ENCODE assay signal across 1 cellular context in genomic region chr7:117413160-117413559, GRCh38.
TF ChIP-seq lines count a peak whose summit lies in the region.

No MANE protein-coding gene starts in this region.

TF ChIP-seq in HEK293, 187 proteins besides CTCF, POLR2A, EP300 and RAD21 (continued from another document):
- TF ChIP-seq ZNF211 (tag by site-specific recombination; IDR thresholded peaks at IDR 0.05; ENCODE audit: low read depth): no peak
- TF ChIP-seq, protein P1, sequence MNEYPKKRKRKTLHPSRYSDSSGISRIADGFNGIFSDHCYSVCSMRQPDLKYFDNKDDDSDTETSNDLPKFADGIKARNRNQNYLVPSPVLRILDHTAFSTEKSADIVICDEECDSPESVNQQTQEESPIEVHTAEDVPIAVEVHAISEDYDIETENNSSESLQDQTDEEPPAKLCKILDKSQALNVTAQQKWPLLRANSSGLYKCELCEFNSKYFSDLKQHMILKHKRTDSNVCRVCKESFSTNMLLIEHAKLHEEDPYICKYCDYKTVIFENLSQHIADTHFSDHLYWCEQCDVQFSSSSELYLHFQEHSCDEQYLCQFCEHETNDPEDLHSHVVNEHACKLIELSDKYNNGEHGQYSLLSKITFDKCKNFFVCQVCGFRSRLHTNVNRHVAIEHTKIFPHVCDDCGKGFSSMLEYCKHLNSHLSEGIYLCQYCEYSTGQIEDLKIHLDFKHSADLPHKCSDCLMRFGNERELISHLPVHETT (tag by site-specific recombination; IDR thresholded peaks at IDR 0.05): no peak
- TF ChIP-seq FEZF1 (tag by site-specific recombination; IDR thresholded peaks at IDR 0.05): peak; percentile 88
- TF ChIP-seq TCF7L2 (IDR thresholded peaks at IDR 0.05; ENCODE audit: borderline replicate concordance, low read depth, low read length): no peak
- peak; percentile 94 for TF ChIP-seq ZNF843 (tag by site-specific recombination; IDR thresholded peaks at IDR 0.05)
- peak; percentile 51; the same call in 1 of the 2 replicates for TF ChIP-seq ZEB2 (tag by site-specific recombination; IDR thresholded peaks at IDR 0.05)
- peak; percentile 77 for TF ChIP-seq ZXDB (tag by site-specific recombination; IDR thresholded peaks at IDR 0.05)
- TF ChIP-seq BCL6B (tag by site-specific recombination; IDR thresholded peaks at IDR 0.05): no peak
